ENCODE assay signal across 8 cellular contexts in genomic region chr1:152188673-152189591, GRCh38. TPM values are rescaled to one million over a fixed set of nuclear protein-coding genes. Genes with fewer than 3 reads are reported as not detected.
A peak's percentile ranks its signal among the peaks of the same experiment; 100 is the strongest.
DNase-seq lines count a peak whose midpoint lies in the region; ATAC-seq and TF ChIP-seq lines count a peak whose summit lies in the region.

No MANE protein-coding gene starts in this region.

- H3K4me3 Mint-ChIP-seq in MCF 10A (ENCODE audit: unreplicated experiment) = peak overlapping the region; percentile 60

- intact Hi-C loops in MCF 10A (cut with micrococcal nuclease) = loop anchor here (1.0 to 10.0 kb wide), 5 partner anchors 38 to 269 kb away; no protein-coding TSS in a partner anchor

- ATAC-seq in HG03439 (IDR thresholded peaks at IDR 0.05; ENCODE audit: unreplicated experiment) = no peak

- peak overlapping the region; percentile 99; the same call in 1 of the 2 replicates for H3K27ac ChIP-seq in VCaP

- peak overlapping the region; percentile 20 for H3K4me3 ChIP-seq in MG63

- TSS peak; percentile 42 for BruUV-seq in MCF 10A (replicated peaks; lab: Mats Ljungman, UMichigan)

- peaks cover 48% of the 10 kb centered on the region for H3K4me1 Mint-ChIP-seq in MCF 10A (ENCODE audit: insufficient read depth, unreplicated experiment)

- no peak overlapping the region for H3K27ac Mint-ChIP-seq in MCF 10A (ENCODE audit: low read depth, unreplicated experiment)

- no peaks in the 10 kb centered on the region; the same call in 1 of the 2 replicates for H3K27me3 ChIP-seq in MG63

- POLR2A ChIA-PET in MCF 10A (lab: Yijun Ruan, JAX) = interaction anchor here (0.7 to 2.3 kb wide), 4 partner anchors 20 to 269 kb away, joined by 3 to 7 read pairs (median 4); no protein-coding TSS in a partner anchor

- CTCF ChIA-PET in MCF 10A (lab: Yijun Ruan, JAX) = interaction anchor here (0.6 to 16.4 kb wide), 31 partner anchors 9 to 376 kb away, joined by 3 to 517 read pairs (median 5); partner anchors contain the start of gene HRNR

- H3K36me3 ChIP-seq in MG63 = no peaks in the 10 kb centered on the region

- H3K27me3 Mint-ChIP-seq in MCF 10A (ENCODE audit: insufficient read depth, unreplicated experiment) = peaks cover 3% of the 10 kb centered on the region

- no peaks in the 10 kb centered on the region for H3K36me3 Mint-ChIP-seq in MCF 10A (ENCODE audit: insufficient read depth, unreplicated experiment)

- no peaks in the 10 kb centered on the region for H3K9me3 ChIP-seq in MG63

- no peaks in the 10 kb centered on the region for H3K9me3 Mint-ChIP-seq in MCF 10A (ENCODE audit: unreplicated experiment)

- DNase-seq in MG63 = peak; percentile 57
- peak; percentile 78 for DNase-seq in MCF 10A (ENCODE audit: unreplicated experiment)
- peak; percentile 17 for DNase-seq in kidney glomerular epithelial cell (lab: John Stamatoyannopoulos, UW)
- peak; percentile 62 to 76 (median 68) for DNase-seq in stimulated activated CD4-positive, alpha-beta T cell treated with anti-CD3 and anti-CD28 coated beads, Interleukin-1b, Interleukin-23, amount 100 ng/mL, for 24 hours (ENCODE audit: low read depth in 4 of 4, low spot score in 1 of 4)
- DNase-seq in epidermal melanocyte (ENCODE audit: insufficient read length, low spot score) = no peak

- TF ChIP-seq CTCF in GM12874 (IDR thresholded peaks at IDR 0.05; ENCODE audit: insufficient read depth, low read depth, low read length) (peak; percentile 87), VCaP (conservative IDR thresholded peaks at IDR 0.05) (peak; percentile 71), MCF 10A (IDR thresholded peaks at IDR 0.05; ENCODE audit: unreplicated experiment) (peak; percentile 86)

RNA-seq across cellular contexts. Expression of gene RPTN, which starts 29.9 kb away (rescaled TPM):
- total RNA-seq in MG63 (2014; rRNA removed; shearing (Covaris generic); ENCODE audit: low replicate concordance) = not detected in 2 replicates
- total RNA-seq in MCF 10A (2022) = not detected in 2 replicates

RNA-seq across cellular contexts. Expression of gene HRNR, which starts 35.1 kb away (rescaled TPM):
- total RNA-seq in MG63 (2014; rRNA removed; shearing (Covaris generic); ENCODE audit: low replicate concordance) = not detected in 2 replicates
- total RNA-seq in MCF 10A (2022) = not detected in 2 replicates
